In genomic region chr12:57693317-57693658, GRCh38 we compare ENCODE assay signal across 9 cellular contexts.
DNase-seq lines count a peak whose midpoint lies in the region; ATAC-seq lines count a peak whose summit lies in the region.
"Had no signal": no experiment of that assay in that cellular context is flagged by ENCODE, and none has a peak within 500 bp of the region (broad histone marks: within the 10 kb centered on the region; RNA-seq: fewer than 3 reads in every experiment).

No MANE protein-coding gene starts in this region.

- H3K27ac ChIP-seq in angular gyrus (ENCODE audit: low read depth, low read length) (peak overlapping the region; percentile 10), mucosa of rectum (ENCODE audit: low read depth in 2 of 2, low read length in 2 of 2) (no peak overlapping the region)

- no peaks in the 10 kb centered on the region for H3K9me3 Mint-ChIP-seq in stimulated activated naive CD8-positive, alpha-beta T cell treated with anti-CD3 and anti-CD28 coated beads, Interleukin-15, amount 100 ng/mL, for 72 hours
- H3K9me3 Mint-ChIP-seq: activated naive CD8-positive, alpha-beta T cell treated with anti-CD3 and anti-CD28 coated beads, Interleukin-2, amount 50 U/mL, for 24 hours had no signal

- peaks cover 20 to 22% of the 10 kb centered on the region in 2 donors for H3K36me3 ChIP-seq in mucosa of rectum (ENCODE audit: control insufficient read depth in 2 of 2, insufficient read depth in 2 of 2, low read length in 2 of 2)

- H3K27ac Mint-ChIP-seq in stimulated activated naive CD8-positive, alpha-beta T cell treated with anti-CD3 and anti-CD28 coated beads, Interleukin-15, amount 100 ng/mL, for 72 hours, result no peak overlapping the region
- H3K27ac Mint-ChIP-seq: activated naive CD8-positive, alpha-beta T cell treated with anti-CD3 and anti-CD28 coated beads, Interleukin-2, amount 50 U/mL, for 24 hours had no signal

- H3K4me3 ChIP-seq in mucosa of rectum (ENCODE audit: low read length in 2 of 2), result peak overlapping the region; percentile 90 to 99

- no peaks in the 10 kb centered on the region for H3K9me3 ChIP-seq in mucosa of rectum (ENCODE audit: control insufficient read depth in 2 of 2, low read length in 2 of 2)

- peak; percentile 8 for ATAC-seq in stimulated activated naive CD8-positive, alpha-beta T cell treated with anti-CD3 and anti-CD28 coated beads, Interleukin-15, amount 100 ng/mL, for 72 hours
- ATAC-seq in stimulated activated naive CD8-positive, alpha-beta T cell treated with anti-CD3 and anti-CD28 coated beads, Interleukin-15, Interleukin-2, amounts not matched to agents 100 U/mL and 50 U/mL, for 24 hours, result no peak

- peaks cover 7% of the 10 kb centered on the region for H3K27me3 Mint-ChIP-seq in stimulated activated naive CD8-positive, alpha-beta T cell treated with anti-CD3 and anti-CD28 coated beads, Interleukin-15, amount 100 ng/mL, for 72 hours

- no peak for DNase-seq in stimulated activated naive CD8-positive, alpha-beta T cell treated with anti-CD3 and anti-CD28 coated beads, Interleukin-15, amount 100 ng/mL, for 72 hours
- DNase-seq in stimulated activated naive CD8-positive, alpha-beta T cell treated with anti-CD3 and anti-CD28 coated beads, Interleukin-15, Interleukin-2, amounts not matched to agents 100 U/mL and 50 U/mL, for 24 hours, result no peak
- no peak for DNase-seq in stimulated activated naive CD4-positive, alpha-beta T cell treated with Interleukin-2 at 50 U/mL for 16 hours (lab: John Stamatoyannopoulos, UW)
- DNase-seq in medulla oblongata (ENCODE audit: extremely low spot score) (no peak), cerebellar cortex (ENCODE audit: low spot score) (no peak), NCI-H748 (lab: John Stamatoyannopoulos, UW; ENCODE audit: unreplicated experiment) (no peak)

- H3K27me3 ChIP-seq in mucosa of rectum (ENCODE audit: control insufficient read depth in 2 of 2, insufficient read depth in 2 of 2, low read length in 2 of 2), result no peaks in the 10 kb centered on the region

- H3K4me1 Mint-ChIP-seq in stimulated activated naive CD8-positive, alpha-beta T cell treated with anti-CD3 and anti-CD28 coated beads, Interleukin-15, amount 100 ng/mL, for 72 hours, result no peaks in the 10 kb centered on the region
- H3K4me1 Mint-ChIP-seq: activated naive CD8-positive, alpha-beta T cell treated with anti-CD3 and anti-CD28 coated beads, Interleukin-2, amount 50 U/mL, for 24 hours had no signal

- H3K9ac ChIP-seq in mucosa of rectum (ENCODE audit: low read depth in 1 of 2, low read length in 2 of 2), result no peak overlapping the region

- H3K4me3 Mint-ChIP-seq in stimulated activated naive CD8-positive, alpha-beta T cell treated with anti-CD3 and anti-CD28 coated beads, Interleukin-15, amount 100 ng/mL, for 72 hours, result no peak overlapping the region
- H3K4me3 Mint-ChIP-seq: activated naive CD8-positive, alpha-beta T cell treated with anti-CD3 and anti-CD28 coated beads, Interleukin-2, amount 50 U/mL, for 24 hours had no signal

- H3K4me1 ChIP-seq in mucosa of rectum (ENCODE audit: control insufficient read depth in 2 of 2, insufficient read depth in 2 of 2, low read length in 2 of 2), result peaks cover 8 to 13% of the 10 kb centered on the region in 2 donors
